14 cellular contexts compared by ENCODE assay signal in genomic region chr21:45456014-45456835, GRCh38. TPM values are rescaled to one million over a fixed set of nuclear protein-coding genes. Genes with fewer than 3 reads are reported as not detected.
DNase-seq lines count a peak whose midpoint lies in the region; ATAC-seq, FAIRE-seq and TF ChIP-seq lines count a peak whose summit lies in the region.
"Had no signal": no experiment of that assay in that cellular context is flagged by ENCODE, and none has a peak within 500 bp of the region (broad histone marks: within the 10 kb centered on the region; RNA-seq: fewer than 3 reads in every experiment).

No MANE protein-coding gene starts in this region.

- H3K27ac ChIP-seq in IMR-90 (ENCODE audit: insufficient read depth, low read length): no peak overlapping the region
- no peak overlapping the region for H3K27ac ChIP-seq in HepG2 (ENCODE audit: extremely low read length, insufficient read depth, low read length)
- no peak overlapping the region for H3K27ac ChIP-seq in stomach smooth muscle (ENCODE audit: low read length)
- H3K27ac ChIP-seq: epithelial cell of prostate had no signal

- no peak overlapping the region for H2BK20ac ChIP-seq in IMR-90 (ENCODE audit: low read depth, low read length)

- H3K36me3 Mint-ChIP-seq in chondrocyte (ENCODE audit: low read depth): peaks cover 5% of the 10 kb centered on the region
- H3K36me3 Mint-ChIP-seq: CD4-positive, CD25-positive, alpha-beta regulatory T cell had no signal

- no peak for FAIRE-seq in HepG2 (lab: Jason Lieb, UNC)

- H3K9me3 ChIP-seq in IMR-90 (ENCODE audit: control insufficient read depth, insufficient read depth, low read length) (no peaks in the 10 kb centered on the region), HepG2 (ENCODE audit: low read length) (peaks cover 9% of the 10 kb centered on the region), stomach smooth muscle (ENCODE audit: control insufficient read depth in 2 of 2, low read length in 2 of 2) (peaks cover 0 to 2% of the 10 kb centered on the region in 2 donors)

- no peak overlapping the region for H3K27ac Mint-ChIP-seq in chondrocyte (ENCODE audit: unreplicated experiment)
- H3K27ac Mint-ChIP-seq: CD4-positive, CD25-positive, alpha-beta regulatory T cell had no signal

- dilution Hi-C loops in IMR-90 (cut with HindIII; ENCODE audit: low sequenced_read_pairs, unreplicated experiment): no loop called here

- no peak for TF ChIP-seq CTCF in IMR-90 (conservative IDR thresholded peaks at IDR 0.05; ENCODE audit: low read depth, low read length)
- TF ChIP-seq CTCF in chondrocyte (IDR thresholded peaks at IDR 0.05): no peak
- no peak for TF ChIP-seq CTCF in HepG2 (CRISPR knock-in tag; IDR thresholded peaks at IDR 0.05)

- H3K36me3 ChIP-seq in IMR-90 (ENCODE audit: control insufficient read depth, insufficient read depth, low read length): peaks cover 15% of the 10 kb centered on the region
- H3K36me3 ChIP-seq in HepG2 (replicated peaks in 1 of 2; ENCODE audit: control insufficient read depth in 1 of 2, insufficient read depth in 2 of 2, low read length in 2 of 2): peaks cover 5 to 12% of the 10 kb centered on the region in 2 experiments; a peak in 3 of 5 replicates
- no peaks in the 10 kb centered on the region for H3K36me3 ChIP-seq in stomach smooth muscle (ENCODE audit: control insufficient read depth in 2 of 2, insufficient read depth in 2 of 2, low read length in 2 of 2)

- peaks cover 52% of the 10 kb centered on the region for H3K79me2 ChIP-seq in HepG2 (ENCODE audit: insufficient read depth, low read length)

- no peak overlapping the region for H3K56ac ChIP-seq in IMR-90 (ENCODE audit: extremely low read depth, insufficient read depth, low read length)

- peak overlapping the region; percentile 66 for H3K4ac ChIP-seq in IMR-90 (ENCODE audit: low read depth, low read length)

- intact Hi-C loops in IMR-90 (cut with micrococcal nuclease) (no loop called here), HepG2 (cut with micrococcal nuclease; ENCODE audit: unreplicated experiment) (no loop called here)

- H4K20me1 ChIP-seq in IMR-90 (ENCODE audit: insufficient read depth, low read length): peaks cover 59% of the 10 kb centered on the region
- H4K20me1 ChIP-seq in HepG2 (ENCODE audit: insufficient read depth, low read length): no peaks in the 10 kb centered on the region

- no peak overlapping the region for H3K4me3 ChIP-seq in IMR-90 (ENCODE audit: insufficient read depth, low read depth, low read length)
- H3K4me3 ChIP-seq in HepG2 (replicated peaks in 1 of 3; ENCODE audit: insufficient read depth in 1 of 3, low read depth in 2 of 3, low read length in 3 of 3): no peak overlapping the region
- peak overlapping the region; percentile 17 to 66 for H3K4me3 ChIP-seq in stomach smooth muscle (ENCODE audit: low read length in 2 of 2)

- H3K14ac ChIP-seq in IMR-90 (replicated peaks; ENCODE audit: low read depth, low read length): no peak overlapping the region

- DNase-seq in IMR-90: no peak
- peak; percentile 91 for DNase-seq in chondrocyte (ENCODE audit: low spot score)
- no peak for DNase-seq in HepG2 (ENCODE audit: low spot score)
- no peak for DNase-seq in iPS-NIHi11 (ENCODE audit: low spot score)
- DNase-seq: activated CD4-positive, CD25-positive, alpha-beta regulatory T cell; activated naive CD4-positive, alpha-beta T cell treated with anti-CD3 and anti-CD28 coated beads, Interleukin-2, amount 50 U/mL, for 16 hours; KBM-7; NCI-H1930; NK-92 treated with Interleukin-12 subunit alpha and Interleukin-12 subunit beta, amount 100 ng/mL, for 24 hours had no signal

- no peak overlapping the region for H3K23ac ChIP-seq in IMR-90 (ENCODE audit: low read depth, low read length)

- in situ Hi-C loops in IMR-90 (cut with MboI; ENCODE audit: low sequenced_read_pairs) (no loop called here), HepG2 (cut with HindIII; ENCODE audit: extremely low pct_ligation_motif_present, low pct_unique_long_range_greater_than_20kb) (no loop called here)

- H2AK5ac ChIP-seq in IMR-90 (ENCODE audit: low read depth, low read length): peak overlapping the region; percentile 58; the same call in 1 of the 2 replicates

- H3K4me2 ChIP-seq in IMR-90 (ENCODE audit: low read depth, low read length) (no peak overlapping the region), HepG2 (ENCODE audit: low read depth, low read length) (no peak overlapping the region)

- no peaks in the 10 kb centered on the region for H3K9me3 Mint-ChIP-seq in chondrocyte (ENCODE audit: low read depth)

- no peak overlapping the region for H2BK15ac ChIP-seq in IMR-90 (ENCODE audit: low read depth, low read length)

- H3K79me1 ChIP-seq in IMR-90 (ENCODE audit: low read depth in 1 of 2, low read length in 2 of 2): peaks cover 25 to 78% of the 10 kb centered on the region in 2 experiments

- no peak overlapping the region for H2AK9ac ChIP-seq in IMR-90 (replicated peaks; ENCODE audit: low read depth, low read length, poor library complexity)

- H4K91ac ChIP-seq in IMR-90 (ENCODE audit: insufficient read depth, low read depth, low read length): peak overlapping the region; percentile 59; the same call in 1 of the 2 replicates

- H3K18ac ChIP-seq in IMR-90 (ENCODE audit: low read depth, low read length): no peak overlapping the region; the same call in 1 of the 2 replicates

- CTCF ChIA-PET in IMR-90 (lab: Yijun Ruan, JAX): interaction anchor here (1.1 kb wide), 1 partner anchor 69 kb away, joined by 3 read pairs; no protein-coding TSS in a partner anchor
- CTCF ChIA-PET in HepG2 (lab: Yijun Ruan, JAX; ENCODE audit: low intra/inter-chr PET ratio, low total read pairs): no interaction called here

- TF ChIP-seq RAD21 in IMR-90 (IDR thresholded peaks at IDR 0.05; ENCODE audit: low read length) (no peak), HepG2 (CRISPR knock-in tag; IDR thresholded peaks at IDR 0.05) (no peak)

- WGBS in IMR-90 (ENCODE audit: extremely low coverage in 2 of 2, insufficient read length in 1 of 2), 2 experiments: 86% methylated on average over 25 of the region's 55 CpGs; no CpG with 5 or more reads in 1 of the 2 experiments
- 99% methylated on average over 35 of the region's 55 CpGs for WGBS in HepG2 (ENCODE audit: low lambda C conversion rate)

- ATAC-seq in IMR-90 (ENCODE audit: low read depth) (no peak), HepG2 (no peak), HG03571 (IDR thresholded peaks at IDR 0.05; ENCODE audit: unreplicated experiment) (no peak), GM18909 (IDR thresholded peaks at IDR 0.05; ENCODE audit: poor library complexity, unreplicated experiment) (no peak)

- BruUV-seq in IMR-90 (replicated peaks; lab: Mats Ljungman, UMichigan) (no TSS peak), HepG2 (replicated peaks; lab: Mats Ljungman, UMichigan) (no TSS peak)

- H3K4me3 Mint-ChIP-seq in chondrocyte (ENCODE audit: unreplicated experiment): no peak overlapping the region
- H3K4me3 Mint-ChIP-seq: CD4-positive, CD25-positive, alpha-beta regulatory T cell had no signal

- H3K4me1 Mint-ChIP-seq in chondrocyte (ENCODE audit: low read depth): peaks cover 36% of the 10 kb centered on the region

- no peak overlapping the region; a peak in 1 of 4 replicates for H4K8ac ChIP-seq in IMR-90 (ENCODE audit: low read depth in 2 of 2, low read length in 2 of 2)

- H3K27me3 ChIP-seq in IMR-90 (ENCODE audit: control insufficient read depth, insufficient read depth, low read length): no peaks in the 10 kb centered on the region
- no peaks in the 10 kb centered on the region for H3K27me3 ChIP-seq in HepG2 (ENCODE audit: control insufficient read depth in 1 of 2, insufficient read depth in 2 of 2, low read length in 2 of 2)
- H3K27me3 ChIP-seq in stomach smooth muscle (ENCODE audit: control insufficient read depth in 1 of 2, insufficient read depth in 2 of 2, low read length in 2 of 2): no peaks in the 10 kb centered on the region

- H3K4me1 ChIP-seq in IMR-90 (ENCODE audit: control insufficient read depth, insufficient read depth, low read length) (peaks cover 52% of the 10 kb centered on the region), HepG2 (ENCODE audit: insufficient read depth, low read length) (peaks cover 69% of the 10 kb centered on the region), stomach smooth muscle (ENCODE audit: control insufficient read depth, insufficient read depth, low read length) (peaks cover 25% of the 10 kb centered on the region)

- no peak overlapping the region for H3K9ac ChIP-seq in IMR-90 (ENCODE audit: low read depth, low read length)
- no peak overlapping the region for H3K9ac ChIP-seq in HepG2 (ENCODE audit: insufficient read depth, low read depth, low read length)
- no peak overlapping the region for H3K9ac ChIP-seq in stomach smooth muscle (ENCODE audit: low read length in 2 of 2)

- TF ChIP-seq EP300 in HepG2 (IDR thresholded peaks at IDR 0.05; ENCODE audit: low read depth in 2 of 2, low read length in 2 of 2) (no peak), HepG2 (CRISPR knock-in tag; IDR thresholded peaks at IDR 0.05; ENCODE audit: borderline replicate concordance) (no peak)

- TF ChIP-seq POLR2A in IMR-90 (IDR thresholded peaks at IDR 0.05; ENCODE audit: low read depth, low read length) (no peak), HepG2 (IDR thresholded peaks at IDR 0.05; ENCODE audit: insufficient read depth in 1 of 2, low read depth in 2 of 2, low read length in 2 of 2) (no peak)

- POLR2A ChIA-PET in IMR-90 (lab: Charles Lee; ENCODE audit: unreplicated experiment) (no interaction called here), HepG2 (lab: Yijun Ruan, JAX) (interaction anchor here (1.4 kb wide), 1 partner anchor 13 kb away, joined by 5 read pairs; no protein-coding TSS in a partner anchor)

- no peak overlapping the region for H2BK5ac ChIP-seq in IMR-90 (ENCODE audit: low read depth, low read length, poor library complexity, severe bottlenecking)

- H2AFZ ChIP-seq in IMR-90 (replicated peaks; ENCODE audit: low read length, poor library complexity) (peak overlapping the region; percentile 69), HepG2 (ENCODE audit: low read length) (no peak overlapping the region)

- peaks cover 37% of the 10 kb centered on the region for H3K9me1 ChIP-seq in IMR-90 (ENCODE audit: insufficient read depth, low read length)

- no peaks in the 10 kb centered on the region for H3K27me3 Mint-ChIP-seq in chondrocyte (ENCODE audit: low read depth)

- H2BK120ac ChIP-seq in IMR-90 (ENCODE audit: low read depth, low read length): no peak overlapping the region

- H4K5ac ChIP-seq in IMR-90 (ENCODE audit: low read depth, low read length): no peak overlapping the region

RNA-seq across cellular contexts. Expression of gene COL18A1, which starts 51.3 kb away (rescaled TPM):
- total RNA-seq in IMR-90 (2012; rRNA removed): 4.3 and 6.7 TPM in 2 replicates
- 46.7 and 52.6 TPM in 2 replicates for polyA plus RNA-seq in IMR-90 (2012; rRNA removed)
- polyA plus RNA-seq in IMR-90 (2012; cell fraction: cytosol; rRNA removed): 66.0 and 124 TPM in 2 replicates
- polyA plus RNA-seq in IMR-90 (2012; cell fraction: nucleus; rRNA removed; ENCODE audit: low replicate concordance): 136 and 394 TPM in 2 replicates
- 322 to 628 TPM (median 616 TPM) in 3 replicates for total RNA-seq in chondrocyte
- 21.2 and 102 TPM in 2 replicates for total RNA-seq in HepG2 (2016; rRNA removed; fragmentation: Illumina TruSeq; extraction: Trizol)
- total RNA-seq in HepG2 (2016; cell fraction: cytosol; rRNA removed; fragmentation: Illumina TruSeq; extraction: Trizol; ENCODE audit: low read depth): 5.5 and 5.6 TPM in 2 replicates
- 18.4 and 106 TPM in 2 replicates for total RNA-seq in HepG2 (2016; cell fraction: insoluble cytoplasmic fraction; rRNA removed; fragmentation: Illumina TruSeq; extraction: Trizol)
- 10.8 and 11.6 TPM in 2 replicates for total RNA-seq in HepG2 (2016; cell fraction: membrane; rRNA removed; fragmentation: Illumina TruSeq; extraction: Trizol)
- total RNA-seq in HepG2 (2016; cell fraction: nucleus; rRNA removed; fragmentation: Illumina TruSeq; extraction: Trizol): 122 and 150 TPM in 2 replicates
- polyA plus RNA-seq in HepG2 (2011; rRNA removed): 79.0 and 128 TPM in 2 replicates
- 51.6 and 89.8 TPM in 2 replicates for polyA plus RNA-seq in HepG2 (2011; cell fraction: cytosol; rRNA removed)
- 1,622 and 2,194 TPM in 2 replicates for polyA plus RNA-seq in HepG2 (2011; cell fraction: nucleus; rRNA removed)
- polyA plus RNA-seq in HepG2 (2012): 59.0 and 129 TPM in 2 replicates
- 4.3 and 4.4 TPM in 2 replicates for polyA plus RNA-seq in HepG2 (2016; cell fraction: cytosol; fragmentation: Illumina TruSeq; extraction: Trizol; ENCODE audit: low read depth)
- polyA plus RNA-seq in HepG2 (2016; cell fraction: insoluble cytoplasmic fraction; fragmentation: Illumina TruSeq; extraction: Trizol; ENCODE audit: low read depth): 20.7 and 26.9 TPM in 2 replicates
- polyA plus RNA-seq in HepG2 (2016; cell fraction: membrane; fragmentation: Illumina TruSeq; extraction: Trizol; ENCODE audit: low read depth): 5.0 and 6.2 TPM in 2 replicates
- 308 and 331 TPM in 2 replicates for polyA plus RNA-seq in HepG2 (2016; cell fraction: nucleus; fragmentation: Illumina TruSeq; extraction: Trizol; ENCODE audit: insufficient read depth, low read depth)
- 0.09 and 44.3 TPM in 2 replicates for polyA minus RNA-seq in HepG2 (2011; rRNA and poly(A)+ RNA removed; ENCODE audit: low replicate concordance)
- 36.9 and 37.7 TPM in 2 replicates for polyA minus RNA-seq in HepG2 (2011; cell fraction: cytosol; rRNA and poly(A)+ RNA removed)
- polyA minus RNA-seq in HepG2 (2011; cell fraction: nucleus; rRNA and poly(A)+ RNA removed): 46.7 and 51.1 TPM in 2 replicates

Comparison
In these comparisons a context has a peak if more than half of its experiments do, and no peak if none do; other contexts are left out.
1. H3K4me3 ChIP-seq: peak in stomach smooth muscle (2 of 2); none in IMR-90 (single experiment) and HepG2 (0 of 3).